Comparison of ENCODE assay signal across 30 cellular contexts in the genomic region with DNA sequence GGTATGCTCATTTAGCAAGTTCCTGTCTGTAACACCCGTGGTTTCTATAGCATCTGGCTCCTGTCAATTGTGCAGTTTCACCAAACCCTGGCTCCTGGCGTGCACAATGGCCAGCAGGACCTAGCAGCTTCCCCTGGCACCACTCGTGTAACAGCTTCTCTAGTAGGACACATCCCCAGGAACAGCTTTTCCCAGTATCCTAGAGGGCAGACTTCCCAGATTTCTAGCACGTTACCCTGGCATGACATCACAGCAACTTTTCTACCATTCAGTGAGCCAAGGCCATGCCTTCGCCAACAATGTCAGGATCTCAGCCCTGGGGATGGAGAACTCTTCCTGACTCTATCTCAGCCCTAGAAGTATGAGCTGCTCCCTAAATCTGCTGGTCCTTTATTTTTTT. TPM values are rescaled to one million over a fixed set of nuclear protein-coding genes. Genes with fewer than 3 reads are reported as not detected.
DNase-seq lines count a peak whose midpoint lies in the region; ATAC-seq and TF ChIP-seq lines count a peak whose summit lies in the region.
"Had no signal": no experiment of that assay in that cellular context is flagged by ENCODE, and none has a peak within 500 bp of the region (broad histone marks: within the 10 kb centered on the region; RNA-seq: fewer than 3 reads in every experiment).

No MANE protein-coding gene starts in this region.

- no peaks in the 10 kb centered on the region for H3K9me3 Mint-ChIP-seq in T-helper 1 cell treated with Interleukin-12 subunit alpha and Interleukin-12 subunit beta and Interleukin-4 antibody, amounts not matched to agents 30 μg/mL and 1 μg/mL, for 36 hours
- peaks cover 0 to 2% (median 0%) of the 10 kb centered on the region in 7 donors for H3K9me3 Mint-ChIP-seq in CD14-positive monocyte
- H3K9me3 Mint-ChIP-seq: IgD-negative memory B cell; natural killer cell treated with Interleukin-12 subunit alpha and Interleukin-12 subunit beta and Interleukin-15 and Interleukin-18, amount 100 ng/mL, for 72 hours; WTC11 had no signal

- intact Hi-C loops in CD14-positive monocyte (cut with micrococcal nuclease) = no loop called here

- no peak overlapping the region for H3K4me3 Mint-ChIP-seq in T-helper 1 cell treated with Interleukin-12 subunit alpha and Interleukin-12 subunit beta and Interleukin-4 antibody, amounts not matched to agents 30 μg/mL and 1 μg/mL, for 36 hours
- H3K4me3 Mint-ChIP-seq in CD14-positive monocyte = no peak overlapping the region
- H3K4me3 Mint-ChIP-seq: natural killer cell treated with Interleukin-12 subunit alpha and Interleukin-12 subunit beta and Interleukin-15 and Interleukin-18, amount 100 ng/mL, for 72 hours; WTC11 had no signal

- no peaks in the 10 kb centered on the region for H3K27me3 Mint-ChIP-seq in T-helper 1 cell treated with Interleukin-12 subunit alpha and Interleukin-12 subunit beta and Interleukin-4 antibody, amounts not matched to agents 30 μg/mL and 1 μg/mL, for 36 hours (ENCODE audit: low read depth)
- no peaks in the 10 kb centered on the region for H3K27me3 Mint-ChIP-seq in CD14-positive monocyte (ENCODE audit: low read depth in 3 of 3)
- H3K27me3 Mint-ChIP-seq: IgD-negative memory B cell; natural killer cell treated with Interleukin-12 subunit alpha and Interleukin-12 subunit beta and Interleukin-15 and Interleukin-18, amount 100 ng/mL, for 72 hours had no signal

- peaks cover 43% of the 10 kb centered on the region for H3K4me1 Mint-ChIP-seq in T-helper 1 cell treated with Interleukin-12 subunit alpha and Interleukin-12 subunit beta and Interleukin-4 antibody, amounts not matched to agents 30 μg/mL and 1 μg/mL, for 36 hours (ENCODE audit: low read depth)
- peaks cover 9% of the 10 kb centered on the region for H3K4me1 Mint-ChIP-seq in CD14-positive monocyte

- DNase-seq in T-helper 1 cell = no peak
- peak; percentile 53 to 66 for DNase-seq in AML-193 (lab: John Stamatoyannopoulos, UW)
- DNase-seq in NB4 (ENCODE audit: low read depth) = peak; percentile 16
- DNase-seq in fibroblast of mammary gland (ENCODE audit: low read depth) = peak; percentile 6
- no peak for DNase-seq in CD14-positive monocyte (ENCODE audit: low spot score)
- no peak for DNase-seq in stimulated activated CD4-positive, alpha-beta T cell treated with anti-CD3 and anti-CD28 coated beads, Interleukin-15, amount 100 ng/mL, for 24 hours
- DNase-seq: activated CD4-positive, alpha-beta T cell treated with anti-CD3 and anti-CD28 coated beads, Interleukin-2, amount 50 U/mL, for 48 hours; activated gamma-delta T cell treated with Interleukin-2 at 50 U/mL for 16 hours; body of pancreas; effector CD8-positive, alpha-beta T cell; foreskin fibroblast; head of caudate nucleus; mucosa of descending colon; NCI-H1417 treated with DMSO at 0.1 percent for 48 hours; NCI-H2081 treated with DMSO at 0.1 percent for 48 hours; NCI-H345; NCI-H748 treated with DMSO at 0.1 percent for 48 hours; retina; T-helper 9 cell; transverse colon had no signal

- H3K4me3 ChIP-seq in NB4 (ENCODE audit: low read depth, low read length) (no peak overlapping the region), fibroblast of mammary gland (ENCODE audit: control insufficient read depth, low read depth, low read length) (no peak overlapping the region)
- H3K4me3 ChIP-seq: adrenal gland, body of pancreas, HAP-1, lung, mucosa of descending colon, SK-N-MC, smooth muscle cell, transverse colon had no signal

- TF ChIP-seq CTCF in NB4 (IDR thresholded peaks at IDR 0.05; ENCODE audit: low read depth, low read length) = no peak
- no peak for TF ChIP-seq CTCF in fibroblast of mammary gland (conservative IDR thresholded peaks at IDR 0.05; ENCODE audit: control insufficient read depth, insufficient read depth, low read depth, low read length)
- TF ChIP-seq CTCF in CD14-positive monocyte (IDR thresholded peaks at IDR 0.05) = no peak

- TF ChIP-seq POLR2A in NB4 (IDR thresholded peaks at IDR 0.05; ENCODE audit: extremely low read depth, insufficient read length) = no peak

- H3K27ac Mint-ChIP-seq in T-helper 1 cell treated with Interleukin-12 subunit alpha and Interleukin-12 subunit beta and Interleukin-4 antibody, amounts not matched to agents 30 μg/mL and 1 μg/mL, for 36 hours = peak overlapping the region; percentile 17
- H3K27ac Mint-ChIP-seq in CD14-positive monocyte = peak overlapping the region in 3 of 7 donors; percentile 19 to 66 (median 47)
- H3K27ac Mint-ChIP-seq: IgD-negative memory B cell, WTC11 had no signal

- H3K36me3 Mint-ChIP-seq in T-helper 1 cell treated with Interleukin-12 subunit alpha and Interleukin-12 subunit beta and Interleukin-4 antibody, amounts not matched to agents 30 μg/mL and 1 μg/mL, for 36 hours (ENCODE audit: low read depth) = peaks cover 39% of the 10 kb centered on the region
- peaks cover 53 to 64% of the 10 kb centered on the region in 2 donors for H3K36me3 Mint-ChIP-seq in CD14-positive monocyte
- H3K36me3 Mint-ChIP-seq: IgD-negative memory B cell had no signal

- ATAC-seq in GM21737 (IDR thresholded peaks at IDR 0.05; ENCODE audit: unreplicated experiment) = no peak
- ATAC-seq: body of pancreas; mucosa of descending colon; natural killer cell treated with Interleukin-12 subunit alpha and Interleukin-12 subunit beta and Interleukin-15 and Interleukin-18, amount 100 ng/mL, for 72 hours; WTC11 had no signal

RNA-seq across cellular contexts. Expression of a gene that starts 6.5 kb away (rescaled TPM):
- polyA plus RNA-seq in CD14-positive monocyte = 10 to 100 TPM; 64.6 to 72.9 TPM

RNA-seq across cellular contexts. Expression of a gene that starts 7.5 kb away (rescaled TPM):
- polyA plus RNA-seq in CD14-positive monocyte = 1 to 10 TPM in 1 of 2 donors, under 1 TPM in 1; 0.65 to 2.4 TPM

RNA-seq across cellular contexts. Expression of a gene that starts 47.4 kb away (rescaled TPM):
- under 1 TPM; 0.36 TPM for polyA plus RNA-seq in CD14-positive monocyte

Comparison
In these comparisons a context has a peak if more than half of its experiments do, and no peak if none do; other contexts are left out.
1. DNase-seq: peak in AML-193 (2 of 2), NB4 (single experiment) and fibroblast of mammary gland (single experiment); none in T-helper 1 cell (0 of 5), CD14-positive monocyte (single experiment) and stimulated activated CD4-positive, alpha-beta T cell treated with anti-CD3 and anti-CD28 coated beads, Interleukin-15, amount 100 ng/mL, for 24 hours (single experiment).